ENCODE assay signal across 1 cellular context in the genomic region with DNA sequence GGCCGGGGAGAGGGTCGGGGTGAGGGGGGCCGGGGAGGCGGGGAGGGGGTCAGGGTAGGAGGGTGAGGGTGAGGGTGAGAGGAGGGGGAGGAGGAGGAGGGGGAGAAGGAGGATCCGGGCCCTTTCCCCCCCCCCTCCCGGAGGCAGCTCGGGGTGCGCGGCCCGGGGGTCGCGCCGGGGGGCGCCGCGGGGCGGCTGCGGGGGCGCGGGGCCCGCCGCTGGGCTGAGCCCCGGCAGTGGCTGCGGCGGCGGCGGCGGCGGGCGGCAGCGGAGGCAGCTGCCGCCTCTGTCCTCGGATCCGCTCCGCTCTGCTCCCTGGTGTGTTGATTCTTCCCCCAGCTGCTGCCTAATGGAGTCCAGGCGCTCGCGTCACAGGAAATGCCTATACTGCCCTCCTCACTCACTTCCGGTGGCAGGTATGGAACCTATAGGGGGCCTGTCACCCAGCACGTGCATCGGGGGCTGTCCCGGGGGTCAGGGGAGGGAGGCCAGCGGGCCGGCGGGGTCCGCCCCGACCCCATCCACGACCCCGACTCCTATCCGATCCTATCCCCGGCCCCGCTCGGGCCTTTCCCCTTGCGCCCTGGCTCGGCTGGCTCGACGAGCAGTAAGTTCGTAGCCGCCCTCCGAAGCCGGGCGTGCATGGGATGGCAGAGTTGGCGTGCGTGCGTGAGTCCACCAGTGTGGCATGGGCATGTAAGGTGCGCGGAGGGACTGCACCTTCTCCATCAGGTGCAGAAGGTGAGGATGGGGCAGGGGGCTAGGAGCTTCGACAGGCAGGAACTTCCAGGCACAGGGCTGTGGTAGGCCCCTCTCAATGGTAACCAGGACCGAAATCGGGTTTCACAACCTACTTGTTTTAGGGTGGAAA.
TF ChIP-seq lines count a peak whose summit lies in the region.

A gene (minus strand): TSS at position 351 of the 871 bp plus-strand sequence.

TF ChIP-seq in HepG2, 621 proteins besides CTCF, POLR2A, EP300 and RAD21 (continued from another document and continues in another):
- TF ChIP-seq, protein P1, sequence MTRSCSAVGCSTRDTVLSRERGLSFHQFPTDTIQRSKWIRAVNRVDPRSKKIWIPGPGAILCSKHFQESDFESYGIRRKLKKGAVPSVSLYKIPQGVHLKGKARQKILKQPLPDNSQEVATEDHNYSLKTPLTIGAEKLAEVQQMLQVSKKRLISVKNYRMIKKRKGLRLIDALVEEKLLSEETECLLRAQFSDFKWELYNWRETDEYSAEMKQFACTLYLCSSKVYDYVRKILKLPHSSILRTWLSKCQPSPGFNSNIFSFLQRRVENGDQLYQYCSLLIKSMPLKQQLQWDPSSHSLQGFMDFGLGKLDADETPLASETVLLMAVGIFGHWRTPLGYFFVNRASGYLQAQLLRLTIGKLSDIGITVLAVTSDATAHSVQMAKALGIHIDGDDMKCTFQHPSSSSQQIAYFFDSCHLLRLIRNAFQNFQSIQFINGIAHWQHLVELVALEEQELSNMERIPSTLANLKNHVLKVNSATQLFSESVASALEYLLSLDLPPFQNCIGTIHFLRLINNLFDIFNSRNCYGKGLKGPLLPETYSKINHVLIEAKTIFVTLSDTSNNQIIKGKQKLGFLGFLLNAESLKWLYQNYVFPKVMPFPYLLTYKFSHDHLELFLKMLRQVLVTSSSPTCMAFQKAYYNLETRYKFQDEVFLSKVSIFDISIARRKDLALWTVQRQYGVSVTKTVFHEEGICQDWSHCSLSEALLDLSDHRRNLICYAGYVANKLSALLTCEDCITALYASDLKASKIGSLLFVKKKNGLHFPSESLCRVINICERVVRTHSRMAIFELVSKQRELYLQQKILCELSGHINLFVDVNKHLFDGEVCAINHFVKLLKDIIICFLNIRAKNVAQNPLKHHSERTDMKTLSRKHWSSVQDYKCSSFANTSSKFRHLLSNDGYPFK (CRISPR knock-in tag; IDR thresholded peaks at IDR 0.05; ENCODE audit: borderline replicate concordance) = peak; percentile 65; the same call in 1 of the 2 replicates
- TF ChIP-seq, protein P2, sequence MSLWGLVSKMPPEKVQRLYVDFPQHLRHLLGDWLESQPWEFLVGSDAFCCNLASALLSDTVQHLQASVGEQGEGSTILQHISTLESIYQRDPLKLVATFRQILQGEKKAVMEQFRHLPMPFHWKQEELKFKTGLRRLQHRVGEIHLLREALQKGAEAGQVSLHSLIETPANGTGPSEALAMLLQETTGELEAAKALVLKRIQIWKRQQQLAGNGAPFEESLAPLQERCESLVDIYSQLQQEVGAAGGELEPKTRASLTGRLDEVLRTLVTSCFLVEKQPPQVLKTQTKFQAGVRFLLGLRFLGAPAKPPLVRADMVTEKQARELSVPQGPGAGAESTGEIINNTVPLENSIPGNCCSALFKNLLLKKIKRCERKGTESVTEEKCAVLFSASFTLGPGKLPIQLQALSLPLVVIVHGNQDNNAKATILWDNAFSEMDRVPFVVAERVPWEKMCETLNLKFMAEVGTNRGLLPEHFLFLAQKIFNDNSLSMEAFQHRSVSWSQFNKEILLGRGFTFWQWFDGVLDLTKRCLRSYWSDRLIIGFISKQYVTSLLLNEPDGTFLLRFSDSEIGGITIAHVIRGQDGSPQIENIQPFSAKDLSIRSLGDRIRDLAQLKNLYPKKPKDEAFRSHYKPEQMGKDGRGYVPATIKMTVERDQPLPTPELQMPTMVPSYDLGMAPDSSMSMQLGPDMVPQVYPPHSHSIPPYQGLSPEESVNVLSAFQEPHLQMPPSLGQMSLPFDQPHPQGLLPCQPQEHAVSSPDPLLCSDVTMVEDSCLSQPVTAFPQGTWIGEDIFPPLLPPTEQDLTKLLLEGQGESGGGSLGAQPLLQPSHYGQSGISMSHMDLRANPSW (CRISPR knock-in tag; IDR thresholded peaks at IDR 0.05; ENCODE audit: borderline replicate concordance) = 0 out of 2 replicates have a peak, but pooled peaks have one; percentile 58
- TF ChIP-seq HDAC1 (CRISPR knock-in tag; IDR thresholded peaks at IDR 0.05) (peak; percentile 94), ZBTB20 (CRISPR knock-in tag; IDR thresholded peaks at IDR 0.05; ENCODE audit: borderline replicate concordance, low read depth) (peak; percentile 100), BRD4 (CRISPR knock-in tag; IDR thresholded peaks at IDR 0.05) (peak; percentile 62; the same call in 1 of the 2 replicates), SRSF1 (optimal IDR thresholded peaks at IDR 0.05; ENCODE audit: low read depth, low read length) (peak; percentile 63), NFYB (CRISPR knock-in tag; IDR thresholded peaks at IDR 0.05) (peak; percentile 55), ZNF614 (CRISPR knock-in tag; IDR thresholded peaks at IDR 0.05; ENCODE audit: borderline replicate concordance) (peak; percentile 62; the same call in 1 of the 2 replicates), CEBPB (IDR thresholded peaks at IDR 0.05; ENCODE audit: borderline replicate concordance, low read depth, low read length) (no peak), NFKB2 (CRISPR knock-in tag; IDR thresholded peaks at IDR 0.05; ENCODE audit: borderline replicate concordance) (peak; percentile 89; the same call in 1 of the 2 replicates), SOX13 (IDR thresholded peaks at IDR 0.05) (no peak), SOX13 (CRISPR knock-in tag; conservative IDR thresholded peaks at IDR 0.05 in 1 of 2, IDR thresholded peaks at IDR 0.05 in 1 of 2) (no peak), MED8 (CRISPR knock-in tag; IDR thresholded peaks at IDR 0.05; ENCODE audit: insufficient replicate concordance) (no peak), ZNF557 (CRISPR knock-in tag; IDR thresholded peaks at IDR 0.05) (peak; percentile 41; the same call in 1 of the 2 replicates), NFE2L1 (CRISPR knock-in tag; IDR thresholded peaks at IDR 0.05; ENCODE audit: borderline replicate concordance) (0 out of 2 replicates have a peak, but pooled peaks have one; percentile 71), PHF8 (CRISPR knock-in tag; IDR thresholded peaks at IDR 0.05) (peak; percentile 91), ZNF619 (CRISPR knock-in tag; IDR thresholded peaks at IDR 0.05) (0 out of 2 replicates have a peak, but pooled peaks have one; percentile 50), ZSCAN21 (CRISPR knock-in tag; IDR thresholded peaks at IDR 0.05; ENCODE audit: borderline replicate concordance) (peak; percentile 75; the same call in 1 of the 2 replicates)
- TF ChIP-seq, protein P3, sequence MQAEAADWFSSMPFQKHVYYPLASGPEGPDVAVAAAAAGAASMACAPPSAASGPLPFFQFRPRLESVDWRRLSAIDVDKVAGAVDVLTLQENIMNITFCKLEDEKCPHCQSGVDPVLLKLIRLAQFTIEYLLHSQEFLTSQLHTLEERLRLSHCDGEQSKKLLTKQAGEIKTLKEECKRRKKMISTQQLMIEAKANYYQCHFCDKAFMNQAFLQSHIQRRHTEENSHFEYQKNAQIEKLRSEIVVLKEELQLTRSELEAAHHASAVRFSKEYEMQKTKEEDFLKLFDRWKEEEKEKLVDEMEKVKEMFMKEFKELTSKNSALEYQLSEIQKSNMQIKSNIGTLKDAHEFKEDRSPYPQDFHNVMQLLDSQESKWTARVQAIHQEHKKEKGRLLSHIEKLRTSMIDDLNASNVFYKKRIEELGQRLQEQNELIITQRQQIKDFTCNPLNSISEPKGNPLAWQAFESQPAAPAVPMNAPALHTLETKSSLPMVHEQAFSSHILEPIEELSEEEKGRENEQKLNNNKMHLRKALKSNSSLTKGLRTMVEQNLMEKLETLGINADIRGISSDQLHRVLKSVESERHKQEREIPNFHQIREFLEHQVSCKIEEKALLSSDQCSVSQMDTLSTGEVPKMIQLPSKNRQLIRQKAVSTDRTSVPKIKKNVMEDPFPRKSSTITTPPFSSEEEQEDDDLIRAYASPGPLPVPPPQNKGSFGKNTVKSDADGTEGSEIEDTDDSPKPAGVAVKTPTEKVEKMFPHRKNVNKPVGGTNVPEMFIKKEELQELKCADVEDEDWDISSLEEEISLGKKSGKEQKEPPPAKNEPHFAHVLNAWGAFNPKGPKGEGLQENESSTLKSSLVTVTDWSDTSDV (CRISPR knock-in tag; IDR thresholded peaks at IDR 0.05) = 0 out of 2 replicates have a peak, but pooled peaks have one; percentile 48
- TF ChIP-seq, protein P4, sequence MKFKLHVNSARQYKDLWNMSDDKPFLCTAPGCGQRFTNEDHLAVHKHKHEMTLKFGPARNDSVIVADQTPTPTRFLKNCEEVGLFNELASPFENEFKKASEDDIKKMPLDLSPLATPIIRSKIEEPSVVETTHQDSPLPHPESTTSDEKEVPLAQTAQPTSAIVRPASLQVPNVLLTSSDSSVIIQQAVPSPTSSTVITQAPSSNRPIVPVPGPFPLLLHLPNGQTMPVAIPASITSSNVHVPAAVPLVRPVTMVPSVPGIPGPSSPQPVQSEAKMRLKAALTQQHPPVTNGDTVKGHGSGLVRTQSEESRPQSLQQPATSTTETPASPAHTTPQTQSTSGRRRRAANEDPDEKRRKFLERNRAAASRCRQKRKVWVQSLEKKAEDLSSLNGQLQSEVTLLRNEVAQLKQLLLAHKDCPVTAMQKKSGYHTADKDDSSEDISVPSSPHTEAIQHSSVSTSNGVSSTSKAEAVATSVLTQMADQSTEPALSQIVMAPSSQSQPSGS (CRISPR knock-in tag; IDR thresholded peaks at IDR 0.05) = peak; percentile 43
- TF ChIP-seq, protein P5, sequence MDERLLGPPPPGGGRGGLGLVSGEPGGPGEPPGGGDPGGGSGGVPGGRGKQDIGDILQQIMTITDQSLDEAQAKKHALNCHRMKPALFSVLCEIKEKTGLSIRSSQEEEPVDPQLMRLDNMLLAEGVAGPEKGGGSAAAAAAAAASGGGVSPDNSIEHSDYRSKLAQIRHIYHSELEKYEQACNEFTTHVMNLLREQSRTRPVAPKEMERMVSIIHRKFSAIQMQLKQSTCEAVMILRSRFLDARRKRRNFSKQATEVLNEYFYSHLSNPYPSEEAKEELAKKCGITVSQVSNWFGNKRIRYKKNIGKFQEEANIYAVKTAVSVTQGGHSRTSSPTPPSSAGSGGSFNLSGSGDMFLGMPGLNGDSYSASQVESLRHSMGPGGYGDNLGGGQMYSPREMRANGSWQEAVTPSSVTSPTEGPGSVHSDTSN (CRISPR knock-in tag; IDR thresholded peaks at IDR 0.05) = no peak
- TF ChIP-seq, protein P6, sequence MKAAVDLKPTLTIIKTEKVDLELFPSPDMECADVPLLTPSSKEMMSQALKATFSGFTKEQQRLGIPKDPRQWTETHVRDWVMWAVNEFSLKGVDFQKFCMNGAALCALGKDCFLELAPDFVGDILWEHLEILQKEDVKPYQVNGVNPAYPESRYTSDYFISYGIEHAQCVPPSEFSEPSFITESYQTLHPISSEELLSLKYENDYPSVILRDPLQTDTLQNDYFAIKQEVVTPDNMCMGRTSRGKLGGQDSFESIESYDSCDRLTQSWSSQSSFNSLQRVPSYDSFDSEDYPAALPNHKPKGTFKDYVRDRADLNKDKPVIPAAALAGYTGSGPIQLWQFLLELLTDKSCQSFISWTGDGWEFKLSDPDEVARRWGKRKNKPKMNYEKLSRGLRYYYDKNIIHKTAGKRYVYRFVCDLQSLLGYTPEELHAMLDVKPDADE (CRISPR knock-in tag; IDR thresholded peaks at IDR 0.05) = no peak; the same call in 1 of the 2 replicates
- TF ChIP-seq, protein P7, sequence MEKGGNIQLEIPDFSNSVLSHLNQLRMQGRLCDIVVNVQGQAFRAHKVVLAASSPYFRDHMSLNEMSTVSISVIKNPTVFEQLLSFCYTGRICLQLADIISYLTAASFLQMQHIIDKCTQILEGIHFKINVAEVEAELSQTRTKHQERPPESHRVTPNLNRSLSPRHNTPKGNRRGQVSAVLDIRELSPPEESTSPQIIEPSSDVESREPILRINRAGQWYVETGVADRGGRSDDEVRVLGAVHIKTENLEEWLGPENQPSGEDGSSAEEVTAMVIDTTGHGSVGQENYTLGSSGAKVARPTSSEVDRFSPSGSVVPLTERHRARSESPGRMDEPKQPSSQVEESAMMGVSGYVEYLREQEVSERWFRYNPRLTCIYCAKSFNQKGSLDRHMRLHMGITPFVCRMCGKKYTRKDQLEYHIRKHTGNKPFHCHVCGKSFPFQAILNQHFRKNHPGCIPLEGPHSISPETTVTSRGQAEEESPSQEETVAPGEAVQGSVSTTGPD (CRISPR knock-in tag; IDR thresholded peaks at IDR 0.05) = no peak
- TF ChIP-seq, protein P8, sequence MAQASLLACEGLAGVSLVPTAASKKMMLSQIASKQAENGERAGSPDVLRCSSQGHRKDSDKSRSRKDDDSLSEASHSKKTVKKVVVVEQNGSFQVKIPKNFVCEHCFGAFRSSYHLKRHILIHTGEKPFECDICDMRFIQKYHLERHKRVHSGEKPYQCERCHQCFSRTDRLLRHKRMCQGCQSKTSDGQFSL (CRISPR knock-in tag; IDR thresholded peaks at IDR 0.05) = peak; percentile 52; the same call in 1 of the 2 replicates
- TF ChIP-seq, protein P9, sequence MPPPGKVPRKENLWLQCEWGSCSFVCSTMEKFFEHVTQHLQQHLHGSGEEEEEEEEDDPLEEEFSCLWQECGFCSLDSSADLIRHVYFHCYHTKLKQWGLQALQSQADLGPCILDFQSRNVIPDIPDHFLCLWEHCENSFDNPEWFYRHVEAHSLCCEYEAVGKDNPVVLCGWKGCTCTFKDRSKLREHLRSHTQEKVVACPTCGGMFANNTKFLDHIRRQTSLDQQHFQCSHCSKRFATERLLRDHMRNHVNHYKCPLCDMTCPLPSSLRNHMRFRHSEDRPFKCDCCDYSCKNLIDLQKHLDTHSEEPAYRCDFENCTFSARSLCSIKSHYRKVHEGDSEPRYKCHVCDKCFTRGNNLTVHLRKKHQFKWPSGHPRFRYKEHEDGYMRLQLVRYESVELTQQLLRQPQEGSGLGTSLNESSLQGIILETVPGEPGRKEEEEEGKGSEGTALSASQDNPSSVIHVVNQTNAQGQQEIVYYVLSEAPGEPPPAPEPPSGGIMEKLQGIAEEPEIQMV (CRISPR knock-in tag; IDR thresholded peaks at IDR 0.05; ENCODE audit: low read depth) = peak; percentile 39; the same call in 1 of the 2 replicates
- TF ChIP-seq, protein P10, sequence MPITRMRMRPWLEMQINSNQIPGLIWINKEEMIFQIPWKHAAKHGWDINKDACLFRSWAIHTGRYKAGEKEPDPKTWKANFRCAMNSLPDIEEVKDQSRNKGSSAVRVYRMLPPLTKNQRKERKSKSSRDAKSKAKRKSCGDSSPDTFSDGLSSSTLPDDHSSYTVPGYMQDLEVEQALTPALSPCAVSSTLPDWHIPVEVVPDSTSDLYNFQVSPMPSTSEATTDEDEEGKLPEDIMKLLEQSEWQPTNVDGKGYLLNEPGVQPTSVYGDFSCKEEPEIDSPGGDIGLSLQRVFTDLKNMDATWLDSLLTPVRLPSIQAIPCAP (CRISPR knock-in tag; IDR thresholded peaks at IDR 0.05; ENCODE audit: low read depth) = no peak
- TF ChIP-seq, protein P11, sequence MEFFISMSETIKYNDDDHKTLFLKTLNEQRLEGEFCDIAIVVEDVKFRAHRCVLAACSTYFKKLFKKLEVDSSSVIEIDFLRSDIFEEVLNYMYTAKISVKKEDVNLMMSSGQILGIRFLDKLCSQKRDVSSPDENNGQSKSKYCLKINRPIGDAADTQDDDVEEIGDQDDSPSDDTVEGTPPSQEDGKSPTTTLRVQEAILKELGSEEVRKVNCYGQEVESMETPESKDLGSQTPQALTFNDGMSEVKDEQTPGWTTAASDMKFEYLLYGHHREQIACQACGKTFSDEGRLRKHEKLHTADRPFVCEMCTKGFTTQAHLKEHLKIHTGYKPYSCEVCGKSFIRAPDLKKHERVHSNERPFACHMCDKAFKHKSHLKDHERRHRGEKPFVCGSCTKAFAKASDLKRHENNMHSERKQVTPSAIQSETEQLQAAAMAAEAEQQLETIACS (CRISPR knock-in tag; IDR thresholded peaks at IDR 0.05) = 0 out of 2 replicates have a peak, but pooled peaks have one; percentile 39
